18 cellular contexts compared by ENCODE assay signal in the genomic region with DNA sequence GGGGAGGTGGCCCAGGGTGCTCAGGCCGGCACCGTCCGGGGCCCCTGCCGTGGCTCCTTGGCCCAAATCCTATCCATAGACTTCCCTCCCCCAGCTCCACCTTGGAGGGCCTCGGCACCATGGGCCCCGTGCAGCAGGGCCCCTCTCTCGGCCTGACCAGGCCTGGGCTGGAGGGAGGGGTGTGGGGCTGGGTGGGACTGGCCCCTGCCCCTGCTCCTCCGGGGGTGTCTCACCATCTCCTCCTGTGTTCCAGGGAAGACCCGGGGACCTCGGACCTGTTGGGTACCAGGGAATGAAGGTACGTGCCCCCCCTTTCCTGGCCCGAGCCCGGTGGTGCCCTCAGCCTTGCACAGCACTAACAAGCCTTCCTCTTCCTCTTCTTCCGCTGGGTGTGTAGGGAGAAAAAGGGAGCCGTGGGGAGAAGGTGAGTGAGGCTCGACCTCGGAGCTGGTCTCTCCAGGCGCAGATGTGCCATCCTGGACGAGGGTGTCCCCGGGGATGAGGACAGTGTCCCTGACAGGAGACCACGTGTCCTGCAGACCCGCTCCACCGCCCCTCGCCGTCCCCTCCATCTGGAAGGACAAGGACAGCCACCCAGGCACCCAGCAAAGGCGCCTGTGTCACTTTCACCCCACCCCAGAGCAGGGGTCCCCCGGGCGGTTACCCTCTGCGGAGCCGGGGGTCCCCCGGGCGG. TPM values are rescaled to one million over a fixed set of nuclear protein-coding genes. Genes with fewer than 3 reads are reported as not detected.
A peak's percentile ranks its signal among the peaks of the same experiment; 100 is the strongest.
DNase-seq lines count a peak whose midpoint lies in the region; ATAC-seq and TF ChIP-seq lines count a peak whose summit lies in the region.
"Had no signal": no experiment of that assay in that cellular context is flagged by ENCODE, and none has a peak within 500 bp of the region (broad histone marks: within the 10 kb centered on the region; RNA-seq: fewer than 3 reads in every experiment).

No MANE protein-coding gene starts in this region.

- TF ChIP-seq CTCF in activated B cell treated with CpG ODN at 0.5 μM for 24 hours (IDR thresholded peaks at IDR 0.05) (no peak), right atrium auricular region (IDR thresholded peaks at IDR 0.05) (no peak), foreskin fibroblast (IDR thresholded peaks at IDR 0.05; ENCODE audit: low read depth, low read length) (no peak)

- H3K27ac Mint-ChIP-seq in activated B cell treated with CpG ODN at 0.5 μM for 24 hours: no peak overlapping the region
- H3K27ac Mint-ChIP-seq: activated T-helper 17 cell treated with anti-CD3 and anti-CD28 coated beads, Interleukin-2, amount 50 U/mL, for 72 hours; brain; CD14-positive monocyte; progenitor cell of endocrine pancreas had no signal

- no peaks in the 10 kb centered on the region for H3K27me3 ChIP-seq in H7 (ENCODE audit: control insufficient read depth, insufficient read depth, low read length)
- H3K27me3 ChIP-seq in right atrium auricular region: no peaks in the 10 kb centered on the region

- no peaks in the 10 kb centered on the region for H3K36me3 Mint-ChIP-seq in activated B cell treated with CpG ODN at 0.5 μM for 24 hours (ENCODE audit: low read depth)
- H3K36me3 Mint-ChIP-seq: CD14-positive monocyte had no signal

- POLR2A ChIA-PET in activated B cell treated with CpG ODN at 0.5 μM for 24 hours (lab: Charles Lee): no interaction called here

- H3K9me3 ChIP-seq in right atrium auricular region: no peaks in the 10 kb centered on the region

- no peak for ATAC-seq in activated B cell treated with CpG ODN at 0.5 μM for 24 hours (ENCODE audit: low read depth)
- no peak for ATAC-seq in HG03521 (IDR thresholded peaks at IDR 0.05; ENCODE audit: unreplicated experiment)
- ATAC-seq in GM18519 (IDR thresholded peaks at IDR 0.05; ENCODE audit: low FRiP score, unreplicated experiment): no peak
- no peak for ATAC-seq in HG02759 (IDR thresholded peaks at IDR 0.05; ENCODE audit: unreplicated experiment)
- ATAC-seq: activated T-helper 17 cell treated with anti-CD3 and anti-CD28 coated beads, Interleukin-2, amount 50 U/mL, for 72 hours had no signal

- no peaks in the 10 kb centered on the region for H3K4me1 ChIP-seq in right atrium auricular region

- CTCF ChIA-PET in activated B cell treated with CpG ODN at 0.5 μM for 24 hours (lab: Charles Lee): no interaction called here

- H3K36me3 ChIP-seq in H7 (replicated peaks; ENCODE audit: control insufficient read depth, insufficient read depth, low read length): peaks cover 6% of the 10 kb centered on the region
- peaks cover 85% of the 10 kb centered on the region for H3K36me3 ChIP-seq in right atrium auricular region

- peak overlapping the region in 1 of 2 donors; percentile 26 for H3K27ac ChIP-seq in right atrium auricular region
- H3K27ac ChIP-seq in skin epidermis: peak overlapping the region in 15 of 21 experiments; percentile 31 to 80 (median 54)

- peak; percentile 63 for DNase-seq in H7
- DNase-seq in activated B cell treated with CpG ODN at 0.5 μM for 24 hours: peak; percentile 11
- peak; percentile 52 for DNase-seq in right atrium auricular region (ENCODE audit: low spot score)
- DNase-seq in foreskin fibroblast: no peak
- DNase-seq: activated CD4-positive, alpha-beta T cell treated with anti-CD3 and anti-CD28 coated beads, Interleukin-2, amount 50 U/mL, for 1 hour; DMS153; Kasumi-1; kidney glomerular epithelial cell; NCI-H1436 treated with DMSO at 0.1 percent for 48 hours; NCI-H345 had no signal

- H3K4me3 ChIP-seq in H7 (ENCODE audit: insufficient read depth, low read depth, low read length): no peak overlapping the region
- no peak overlapping the region for H3K4me3 ChIP-seq in right atrium auricular region
- H3K4me3 ChIP-seq in skin epidermis: no peak overlapping the region
- H3K4me3 ChIP-seq in foreskin fibroblast (ENCODE audit: low read depth in 1 of 2, low read length in 2 of 2): no peak overlapping the region

- no peaks in the 10 kb centered on the region for H3K4me1 Mint-ChIP-seq in activated B cell treated with CpG ODN at 0.5 μM for 24 hours
- H3K4me1 Mint-ChIP-seq: brain, CD14-positive monocyte had no signal

- intact Hi-C loops in activated B cell treated with CpG ODN at 0.5 μM for 24 hours (cut with micrococcal nuclease): no loop called here

- H3K27me3 Mint-ChIP-seq in activated B cell treated with CpG ODN at 0.5 μM for 24 hours: no peaks in the 10 kb centered on the region
- H3K27me3 Mint-ChIP-seq: activated T-helper 17 cell treated with anti-CD3 and anti-CD28 coated beads, Interleukin-2, amount 50 U/mL, for 72 hours; progenitor cell of endocrine pancreas had no signal

- H3K4me3 Mint-ChIP-seq in activated B cell treated with CpG ODN at 0.5 μM for 24 hours: no peak overlapping the region
- H3K4me3 Mint-ChIP-seq: activated T-helper 17 cell treated with anti-CD3 and anti-CD28 coated beads, Interleukin-2, amount 50 U/mL, for 72 hours; brain; CD14-positive monocyte had no signal

- no peaks in the 10 kb centered on the region for H3K9me3 Mint-ChIP-seq in activated B cell treated with CpG ODN at 0.5 μM for 24 hours
- H3K9me3 Mint-ChIP-seq: activated T-helper 17 cell treated with anti-CD3 and anti-CD28 coated beads, Interleukin-2, amount 50 U/mL, for 72 hours had no signal

RNA-seq across cellular contexts. Expression of gene COL6A1, which starts 7.9 kb away (rescaled TPM):
- 243 and 283 TPM in 2 replicates for total RNA-seq in H7 (2014; rRNA removed; shearing (Covaris generic))
- 0.11 TPM in 1 of 2 replicates, not detected in the other for total RNA-seq in activated B cell treated with CpG ODN at 0.5 μM for 24 hours
- 100 to 1,000 TPM; 201 to 278 TPM for total RNA-seq in right atrium auricular region

Comparison
In these comparisons a context has a peak if more than half of its experiments do, and no peak if none do; other contexts are left out.
1. DNase-seq: peak in H7 (single experiment), activated B cell treated with CpG ODN at 0.5 μM for 24 hours (single experiment) and right atrium auricular region (single experiment); none in foreskin fibroblast (0 of 2).
2. RNA of gene COL6A1, which starts 7.9 kb away (total RNA-seq): 201 to 278 TPM in right atrium auricular region and 243 to 283 TPM in H7; 0.11 TPM in activated B cell treated with CpG ODN at 0.5 μM for 24 hours; every median in the first group is over 100 times any median in the second.